ENCODE assay signal across 11 cellular contexts in the genomic region with DNA sequence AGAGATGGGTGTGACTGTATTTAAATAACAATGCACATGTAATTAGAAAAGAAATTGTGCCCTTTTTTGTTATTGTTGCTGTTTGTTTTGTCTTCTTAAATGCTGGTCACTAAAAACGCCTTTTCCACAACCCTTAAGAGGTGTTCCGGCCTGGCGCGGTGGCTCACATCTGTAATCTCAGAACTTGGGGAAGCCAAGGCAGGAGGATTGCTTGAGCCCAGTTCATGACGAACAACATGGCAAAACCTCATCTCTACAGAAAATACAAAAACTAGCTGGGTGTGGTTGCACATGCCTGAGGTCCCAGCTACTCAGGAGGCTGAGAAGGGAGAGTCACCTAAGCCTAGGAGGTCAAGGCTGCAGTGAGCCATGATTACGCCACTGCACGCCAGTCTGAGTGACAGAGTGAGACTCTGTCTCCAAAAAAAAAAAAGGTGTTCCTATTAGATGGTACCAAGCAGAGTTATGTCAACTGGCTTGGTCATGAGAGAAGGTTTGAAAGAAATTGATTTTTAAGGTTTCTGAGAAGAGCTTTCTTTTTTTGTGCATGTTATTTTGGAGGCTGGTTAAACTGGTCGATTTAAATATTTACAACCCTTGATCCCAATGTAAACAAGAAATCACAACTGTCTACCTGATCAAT. TPM values are rescaled to one million over a fixed set of nuclear protein-coding genes. Genes with fewer than 3 reads are reported as not detected.
DNase-seq lines count a peak whose midpoint lies in the region; ATAC-seq and TF ChIP-seq lines count a peak whose summit lies in the region.
"Had no signal": no experiment of that assay in that cellular context is flagged by ENCODE, and none has a peak within 500 bp of the region (broad histone marks: within the 10 kb centered on the region; RNA-seq: fewer than 3 reads in every experiment).

No MANE protein-coding gene starts in this region.

- POLR2A ChIA-PET in activated CD8-positive, alpha-beta T cell treated with anti-CD3 and anti-CD28 coated beads for 36 hours (lab: Charles Lee) = interaction anchor here (0.6 to 3.0 kb wide), 9 partner anchors 13 to 66 kb away, joined by 3 to 12 read pairs (median 4); a partner anchor contains a TSS

- no peak for ATAC-seq in activated CD8-positive, alpha-beta T cell treated with anti-CD3 and anti-CD28 coated beads for 36 hours
- no peak for ATAC-seq in stimulated activated naive CD8-positive, alpha-beta T cell treated with anti-CD3 and anti-CD28 coated beads, Interleukin-15, amount 100 ng/mL, for 72 hours
- no peak for ATAC-seq in GM19395 (IDR thresholded peaks at IDR 0.05; ENCODE audit: unreplicated experiment)
- no peak for ATAC-seq in HG03457 (IDR thresholded peaks at IDR 0.05; ENCODE audit: unreplicated experiment)

- no peak for TF ChIP-seq CTCF in activated CD8-positive, alpha-beta T cell treated with anti-CD3 and anti-CD28 coated beads for 36 hours (IDR thresholded peaks at IDR 0.05)
- TF ChIP-seq CTCF in glutamatergic neuron (IDR thresholded peaks at IDR 0.05; ENCODE audit: partially characterized antibody, unreplicated experiment) = no peak

- CTCF ChIA-PET in activated CD8-positive, alpha-beta T cell treated with anti-CD3 and anti-CD28 coated beads for 36 hours (lab: Charles Lee) = interaction anchor here (1.1 to 3.9 kb wide), 4 partner anchors 14 to 52 kb away, joined by 3 to 16 read pairs (median 4); a partner anchor contains a TSS

- H3K27me3 Mint-ChIP-seq in T-helper 1 cell treated with Interleukin-12 subunit alpha and Interleukin-12 subunit beta and Interleukin-4 antibody, amounts not matched to agents 30 μg/mL and 1 μg/mL, for 36 hours (ENCODE audit: low read depth) = no peaks in the 10 kb centered on the region
- H3K27me3 Mint-ChIP-seq in activated CD8-positive, alpha-beta T cell treated with anti-CD3 and anti-CD28 coated beads for 36 hours = no peaks in the 10 kb centered on the region
- H3K27me3 Mint-ChIP-seq in glutamatergic neuron (ENCODE audit: unreplicated experiment) = peaks cover 7% of the 10 kb centered on the region
- no peaks in the 10 kb centered on the region for H3K27me3 Mint-ChIP-seq in stimulated activated naive CD8-positive, alpha-beta T cell treated with anti-CD3 and anti-CD28 coated beads, Interleukin-15, amount 100 ng/mL, for 72 hours

- H3K27ac Mint-ChIP-seq in T-helper 1 cell treated with Interleukin-12 subunit alpha and Interleukin-12 subunit beta and Interleukin-4 antibody, amounts not matched to agents 30 μg/mL and 1 μg/mL, for 36 hours = peak overlapping the region; percentile 95
- H3K27ac Mint-ChIP-seq in activated CD8-positive, alpha-beta T cell treated with anti-CD3 and anti-CD28 coated beads for 36 hours = peak overlapping the region; percentile 94
- H3K27ac Mint-ChIP-seq in glutamatergic neuron (ENCODE audit: unreplicated experiment) = no peak overlapping the region
- H3K27ac Mint-ChIP-seq in stimulated activated naive CD8-positive, alpha-beta T cell treated with anti-CD3 and anti-CD28 coated beads, Interleukin-15, amount 100 ng/mL, for 72 hours = no peak overlapping the region

- H3K4me1 Mint-ChIP-seq in T-helper 1 cell treated with Interleukin-12 subunit alpha and Interleukin-12 subunit beta and Interleukin-4 antibody, amounts not matched to agents 30 μg/mL and 1 μg/mL, for 36 hours (ENCODE audit: low read depth) = peaks cover 59% of the 10 kb centered on the region
- H3K4me1 Mint-ChIP-seq in activated CD8-positive, alpha-beta T cell treated with anti-CD3 and anti-CD28 coated beads for 36 hours (ENCODE audit: low read depth) = peaks cover 59% of the 10 kb centered on the region
- H3K4me1 Mint-ChIP-seq in glutamatergic neuron (ENCODE audit: low read depth, unreplicated experiment) = no peaks in the 10 kb centered on the region
- H3K4me1 Mint-ChIP-seq in stimulated activated naive CD8-positive, alpha-beta T cell treated with anti-CD3 and anti-CD28 coated beads, Interleukin-15, amount 100 ng/mL, for 72 hours = peaks cover 87% of the 10 kb centered on the region

- H3K9me3 Mint-ChIP-seq in T-helper 1 cell treated with Interleukin-12 subunit alpha and Interleukin-12 subunit beta and Interleukin-4 antibody, amounts not matched to agents 30 μg/mL and 1 μg/mL, for 36 hours = no peaks in the 10 kb centered on the region
- H3K9me3 Mint-ChIP-seq in activated CD8-positive, alpha-beta T cell treated with anti-CD3 and anti-CD28 coated beads for 36 hours = no peaks in the 10 kb centered on the region
- no peaks in the 10 kb centered on the region for H3K9me3 Mint-ChIP-seq in glutamatergic neuron (ENCODE audit: unreplicated experiment)
- H3K9me3 Mint-ChIP-seq in stimulated activated naive CD8-positive, alpha-beta T cell treated with anti-CD3 and anti-CD28 coated beads, Interleukin-15, amount 100 ng/mL, for 72 hours = no peaks in the 10 kb centered on the region

- H3K4me3 Mint-ChIP-seq in T-helper 1 cell treated with Interleukin-12 subunit alpha and Interleukin-12 subunit beta and Interleukin-4 antibody, amounts not matched to agents 30 μg/mL and 1 μg/mL, for 36 hours = peak overlapping the region; percentile 92
- H3K4me3 Mint-ChIP-seq in activated CD8-positive, alpha-beta T cell treated with anti-CD3 and anti-CD28 coated beads for 36 hours = peak overlapping the region; percentile 90
- peak overlapping the region; percentile 93 for H3K4me3 Mint-ChIP-seq in glutamatergic neuron (ENCODE audit: unreplicated experiment)
- peak overlapping the region; percentile 7 to 96 for H3K4me3 Mint-ChIP-seq in stimulated activated naive CD8-positive, alpha-beta T cell treated with anti-CD3 and anti-CD28 coated beads, Interleukin-15, amount 100 ng/mL, for 72 hours

- DNase-seq in T-helper 1 cell (no peak), glutamatergic neuron (no peak), NCI-H1436 (lab: John Stamatoyannopoulos, UW) (no peak)
- DNase-seq in activated CD8-positive, alpha-beta T cell treated with anti-CD3 and anti-CD28 coated beads for 36 hours = peak; percentile 21
- DNase-seq in stimulated activated naive CD8-positive, alpha-beta T cell treated with anti-CD3 and anti-CD28 coated beads, Interleukin-15, amount 100 ng/mL, for 72 hours = no peak
- DNase-seq: right cardiac atrium had no signal

- intact Hi-C loops in activated CD8-positive, alpha-beta T cell treated with anti-CD3 and anti-CD28 coated beads for 36 hours (cut with micrococcal nuclease) = loop anchor here (5.0 kb wide), 2 partner anchors 35 to 105 kb away; a partner anchor contains a TSS

- H3K36me3 Mint-ChIP-seq in T-helper 1 cell treated with Interleukin-12 subunit alpha and Interleukin-12 subunit beta and Interleukin-4 antibody, amounts not matched to agents 30 μg/mL and 1 μg/mL, for 36 hours (ENCODE audit: low read depth) = peaks cover 7% of the 10 kb centered on the region
- peaks cover 2% of the 10 kb centered on the region for H3K36me3 Mint-ChIP-seq in activated CD8-positive, alpha-beta T cell treated with anti-CD3 and anti-CD28 coated beads for 36 hours (ENCODE audit: low read depth)
- no peaks in the 10 kb centered on the region for H3K36me3 Mint-ChIP-seq in glutamatergic neuron (ENCODE audit: unreplicated experiment)

RNA-seq across cellular contexts. Expression of a gene that starts 23.5 kb away (rescaled TPM):
- total RNA-seq in activated CD8-positive, alpha-beta T cell treated with anti-CD3 and anti-CD28 coated beads for 36 hours = 10 to 100 TPM; 11.3 to 12.0 TPM
- total RNA-seq in glutamatergic neuron (ENCODE audit: unreplicated experiment) = 16.5 TPM

RNA-seq across cellular contexts. Expression of a gene that starts 32.6 kb away (rescaled TPM):
- 10 to 100 TPM; 32.4 to 36.2 TPM for total RNA-seq in activated CD8-positive, alpha-beta T cell treated with anti-CD3 and anti-CD28 coated beads for 36 hours
- total RNA-seq in glutamatergic neuron (ENCODE audit: unreplicated experiment) = 10.1 TPM

RNA-seq across cellular contexts. Expression of a gene that starts 34.4 kb away (rescaled TPM):
- total RNA-seq in activated CD8-positive, alpha-beta T cell treated with anti-CD3 and anti-CD28 coated beads for 36 hours = not detected
- total RNA-seq in glutamatergic neuron (ENCODE audit: unreplicated experiment) = not detected
- total RNA-seq: frontal cortex, NCI-H460, right cardiac atrium had no signal

RNA-seq across cellular contexts. Expression of a gene that starts 55.1 kb away (rescaled TPM):
- total RNA-seq in activated CD8-positive, alpha-beta T cell treated with anti-CD3 and anti-CD28 coated beads for 36 hours = 10 to 100 TPM; 49.1 to 49.8 TPM
- total RNA-seq in glutamatergic neuron (ENCODE audit: unreplicated experiment) = 9.1 TPM

Comparison
In these comparisons a context has a peak if more than half of its experiments do, and no peak if none do; other contexts are left out.
1. H3K27ac Mint-ChIP-seq: peak in T-helper 1 cell treated with Interleukin-12 subunit alpha and Interleukin-12 subunit beta and Interleukin-4 antibody, amounts not matched to agents 30 μg/mL and 1 μg/mL, for 36 hours (single experiment) and activated CD8-positive, alpha-beta T cell treated with anti-CD3 and anti-CD28 coated beads for 36 hours (single experiment); none in glutamatergic neuron (single experiment) and stimulated activated naive CD8-positive, alpha-beta T cell treated with anti-CD3 and anti-CD28 coated beads, Interleukin-15, amount 100 ng/mL, for 72 hours (0 of 2).
2. Peak in every context shown above with its lines, with median percentiles within 50 percentile points of each other: H3K4me3 Mint-ChIP-seq.